9 cellular contexts compared by ENCODE assay signal in genomic region chr9:127122176-127123151, GRCh38. TPM values are rescaled to one million over a fixed set of nuclear protein-coding genes. Genes with fewer than 3 reads are reported as not detected.
DNase-seq lines count a peak whose midpoint lies in the region; ATAC-seq and TF ChIP-seq lines count a peak whose summit lies in the region.
"Had no signal": no experiment of that assay in that cellular context is flagged by ENCODE, and none has a peak within 500 bp of the region (broad histone marks: within the 10 kb centered on the region; RNA-seq: fewer than 3 reads in every experiment).

ANGPTL2 (minus strand) TSS chr9:127122635; CDS start chr9:127108731, 13,904 bp downstream.

- H3K9me3 ChIP-seq in PC-3 (ENCODE audit: low read length) = no peaks in the 10 kb centered on the region

- H3F3A ChIP-seq in PC-3 (ENCODE audit: low read length, unreplicated experiment) = no peaks in the 10 kb centered on the region

- peaks cover 11% of the 10 kb centered on the region for H3K4me1 ChIP-seq in PC-3 (ENCODE audit: insufficient read depth, low read length)

- TF ChIP-seq CTCF in PC-3 (conservative IDR thresholded peaks at IDR 0.05; ENCODE audit: low read depth, low read length) = no peak

- H4K20me1 ChIP-seq in PC-3 (ENCODE audit: low read length) = no peaks in the 10 kb centered on the region

- no TSS peak for BruUV-seq in PC-3 (replicated peaks; lab: Mats Ljungman, UMichigan)

- POLR2A ChIA-PET in PC-3 (lab: Charles Lee; ENCODE audit: unreplicated experiment) = no interaction called here

- CTCF ChIA-PET in PC-3 (lab: Charles Lee) = no interaction called here

- no peaks in the 10 kb centered on the region for H3K36me3 Mint-ChIP-seq in T-helper 2 cell treated with Interferon-gamma antibody and Interleukin-4, amounts not matched to agents 5 μg/mL and 100 μg/mL, for 36 hours (ENCODE audit: low read depth)

- peak; percentile 50 for DNase-seq in COLO668 (lab: John Stamatoyannopoulos, UW; ENCODE audit: unreplicated experiment)
- DNase-seq in H4 (ENCODE audit: low spot score) = peak; percentile 91
- peak; percentile 22 for DNase-seq in PC-3
- DNase-seq in dermis blood vessel endothelial cell = peak; percentile 88
- DNase-seq in kidney glomerular epithelial cell (lab: John Stamatoyannopoulos, UW) = peak; percentile 53
- no peak for DNase-seq in T-helper 2 cell treated with Interferon-gamma antibody and Interleukin-4, amounts not matched to agents 5 μg/mL and 100 μg/mL, for 36 hours (ENCODE audit: low spot score)

- no peaks in the 10 kb centered on the region for H3K9me2 ChIP-seq in PC-3 (replicated peaks; ENCODE audit: low read length)

- ATAC-seq in PC-3 (peak; percentile 49), HG03439 (IDR thresholded peaks at IDR 0.05; ENCODE audit: unreplicated experiment) (no peak)

- H3K4me3 Mint-ChIP-seq in T-helper 2 cell treated with Interferon-gamma antibody and Interleukin-4, amounts not matched to agents 5 μg/mL and 100 μg/mL, for 36 hours = no peak within 1 kb of the TSS

- no peaks in the 10 kb centered on the region for H3K36me3 ChIP-seq in PC-3 (ENCODE audit: low read depth, low read length)

- H3K9ac ChIP-seq in PC-3 (ENCODE audit: low read length) = no peak within 1 kb of the TSS
- H3K9ac ChIP-seq: KMS-11 had no signal

- H3K27ac ChIP-seq in PC-3 (ENCODE audit: low read length) (no peak within 1 kb of the TSS), skin epidermis (peak within 1 kb of the TSS; percentile 3 to 93 (median 79))
- H3K27ac ChIP-seq: KMS-11 had no signal

- H3K4me1 Mint-ChIP-seq in T-helper 2 cell treated with Interferon-gamma antibody and Interleukin-4, amounts not matched to agents 5 μg/mL and 100 μg/mL, for 36 hours (ENCODE audit: low read depth) = no peaks in the 10 kb centered on the region

- peaks cover 77% of the 10 kb centered on the region for H3K27me3 Mint-ChIP-seq in T-helper 2 cell treated with Interferon-gamma antibody and Interleukin-4, amounts not matched to agents 5 μg/mL and 100 μg/mL, for 36 hours (ENCODE audit: low read depth)

- no peaks in the 10 kb centered on the region for H3K9me3 Mint-ChIP-seq in T-helper 2 cell treated with Interferon-gamma antibody and Interleukin-4, amounts not matched to agents 5 μg/mL and 100 μg/mL, for 36 hours

- no peak within 1 kb of the TSS for H2AFZ ChIP-seq in PC-3 (ENCODE audit: low read length)

- intact Hi-C loops in PC-3 (cut with micrococcal nuclease) = no loop called here

- H3K79me2 ChIP-seq in PC-3 (ENCODE audit: low read length) = no peaks in the 10 kb centered on the region

- H3K27me3 ChIP-seq in PC-3 (ENCODE audit: low read length) = no peaks in the 10 kb centered on the region

- H3K4me2 ChIP-seq in PC-3 (ENCODE audit: low read length) = no peak within 1 kb of the TSS
- H3K4me2 ChIP-seq: KMS-11 had no signal

- H3K27ac Mint-ChIP-seq in T-helper 2 cell treated with Interferon-gamma antibody and Interleukin-4, amounts not matched to agents 5 μg/mL and 100 μg/mL, for 36 hours = no peak within 1 kb of the TSS

- no peak within 1 kb of the TSS for H3K4me3 ChIP-seq in PC-3 (ENCODE audit: low read length)
- H3K4me3 ChIP-seq in skin epidermis = peak within 1 kb of the TSS; percentile 38 to 58 (median 41)

RNA-seq across cellular contexts. Expression of gene ANGPTL2, which starts in this region (rescaled TPM):
- total RNA-seq in H4 (2014; rRNA removed; shearing (Covaris generic)) = 8.8 and 13.9 TPM in 2 replicates
- total RNA-seq in PC-3 (2014; rRNA removed) (0.07 and 0.75 TPM in 2 replicates), dermis blood vessel endothelial cell (12.3 and 14.9 TPM in 2 replicates)

Comparison
In these comparisons a context has a peak if more than half of its experiments do, and no peak if none do; other contexts are left out.
1. Peak in DNase-seq and ATAC-seq in PC-3; RNA of the gene not detected or under 1 TPM.